In genomic region chr10:132186488-132187413, GRCh38 we compare ENCODE assay signal across 8 cellular contexts. TPM values are rescaled to one million over a fixed set of nuclear protein-coding genes. Genes with fewer than 3 reads are reported as not detected.
DNase-seq lines count a peak whose midpoint lies in the region; ATAC-seq and TF ChIP-seq lines count a peak whose summit lies in the region.

Gene DPYSL4 (plus strand): TSS chr10:132186948. CDS start chr10:132187064, 116 bp downstream.

- H3K27me3 Mint-ChIP-seq in stimulated activated naive CD8-positive, alpha-beta T cell treated with anti-CD3 and anti-CD28 coated beads, Interleukin-15, Interleukin-2, amounts not matched to agents 100 ng/mL and 50 ng/mL, for 24 hours = peaks cover 42% of the 10 kb centered on the region

- no TSS peak for BruUV-seq in OCI-LY7 (replicated peaks; lab: Mats Ljungman, UMichigan)

- H3K9me3 ChIP-seq in RWPE2 (ENCODE audit: severe bottlenecking) (no peaks in the 10 kb centered on the region), left lung (no peaks in the 10 kb centered on the region), OCI-LY7 (ENCODE audit: low read length) (no peaks in the 10 kb centered on the region)

- no peak for TF ChIP-seq CTCF in GM10248 (IDR thresholded peaks at IDR 0.05; ENCODE audit: control extremely low read depth, extremely low read depth, low read depth, missing control alignments)
- TF ChIP-seq CTCF in RWPE2 (IDR thresholded peaks at IDR 0.05; ENCODE audit: poor library complexity, severe bottlenecking) = no peak
- TF ChIP-seq CTCF in left lung (IDR thresholded peaks at IDR 0.05) = no peak
- no peak for TF ChIP-seq CTCF in OCI-LY7 (conservative IDR thresholded peaks at IDR 0.05; ENCODE audit: low read length)

- no peaks in the 10 kb centered on the region for H3K9me2 ChIP-seq in OCI-LY7 (ENCODE audit: insufficient read depth, low read length)

- peak within 1 kb of the TSS; percentile 63 for H3K4me3 Mint-ChIP-seq in stimulated activated naive CD8-positive, alpha-beta T cell treated with anti-CD3 and anti-CD28 coated beads, Interleukin-15, Interleukin-2, amounts not matched to agents 100 ng/mL and 50 ng/mL, for 24 hours

- no peak within 1 kb of the TSS for H3K27ac Mint-ChIP-seq in stimulated activated naive CD8-positive, alpha-beta T cell treated with anti-CD3 and anti-CD28 coated beads, Interleukin-15, Interleukin-2, amounts not matched to agents 100 ng/mL and 50 ng/mL, for 24 hours

- H3K36me3 ChIP-seq in RWPE2 (ENCODE audit: low read depth) (no peaks in the 10 kb centered on the region), left lung (no peaks in the 10 kb centered on the region), OCI-LY7 (ENCODE audit: insufficient read depth, low read length) (no peaks in the 10 kb centered on the region)

- peaks cover 11% of the 10 kb centered on the region for H3K36me3 Mint-ChIP-seq in stimulated activated naive CD8-positive, alpha-beta T cell treated with anti-CD3 and anti-CD28 coated beads, Interleukin-15, Interleukin-2, amounts not matched to agents 100 ng/mL and 50 ng/mL, for 24 hours (ENCODE audit: low read depth)

- H3K27me3 ChIP-seq in RWPE2 (ENCODE audit: insufficient read depth, poor library complexity, severe bottlenecking) = peaks cover 59% of the 10 kb centered on the region
- peaks cover 38 to 85% of the 10 kb centered on the region in 2 donors for H3K27me3 ChIP-seq in left lung

- no peaks in the 10 kb centered on the region for H3K4me1 ChIP-seq in RWPE2 (ENCODE audit: insufficient read depth, poor library complexity, severe bottlenecking)
- H3K4me1 ChIP-seq in left lung = peaks cover 4 to 23% of the 10 kb centered on the region in 2 donors
- H3K4me1 ChIP-seq in OCI-LY7 (ENCODE audit: insufficient read depth, low read length, poor library complexity, severe bottlenecking) = no peaks in the 10 kb centered on the region

- H3K79me2 ChIP-seq in OCI-LY7 (ENCODE audit: insufficient read depth, low read depth, low read length) = no peaks in the 10 kb centered on the region

- intact Hi-C loops in left lung (cut with DNase I) (no loop called here), OCI-LY7 (cut with micrococcal nuclease; ENCODE audit: unreplicated experiment) (no loop called here)

- H2AFZ ChIP-seq in OCI-LY7 (ENCODE audit: low read length) = no peak within 1 kb of the TSS

- H3K4me1 Mint-ChIP-seq in stimulated activated naive CD8-positive, alpha-beta T cell treated with anti-CD3 and anti-CD28 coated beads, Interleukin-15, Interleukin-2, amounts not matched to agents 100 ng/mL and 50 ng/mL, for 24 hours (ENCODE audit: low read depth) = no peaks in the 10 kb centered on the region

- DNase-seq in GM10248 (ENCODE audit: extremely low spot score) = peak; percentile 66
- no peak for DNase-seq in RWPE2 (ENCODE audit: low spot score)
- DNase-seq in cerebellum (ENCODE audit: low spot score) = peak; percentile 93
- peak in 1 of 2 donors; percentile 79 for DNase-seq in left lung
- no peak for DNase-seq in islet precursor cell
- DNase-seq in OCI-LY7 (ENCODE audit: low spot score) = no peak

- POLR2A ChIA-PET in GM10248 (lab: Yijun Ruan, JAX) = no interaction called here
- POLR2A ChIA-PET in OCI-LY7 (lab: Charles Lee) = no interaction called here

- H3K9me3 Mint-ChIP-seq in stimulated activated naive CD8-positive, alpha-beta T cell treated with anti-CD3 and anti-CD28 coated beads, Interleukin-15, Interleukin-2, amounts not matched to agents 100 ng/mL and 50 ng/mL, for 24 hours = peaks cover 4% of the 10 kb centered on the region

- CTCF ChIA-PET in GM10248 (lab: Yijun Ruan, JAX) = no interaction called here
- CTCF ChIA-PET in OCI-LY7 (lab: Charles Lee; ENCODE audit: unreplicated experiment) = no interaction called here

- H3K27ac ChIP-seq in RWPE2 (ENCODE audit: poor library complexity, severe bottlenecking) (no peak within 1 kb of the TSS), left lung (no peak within 1 kb of the TSS), OCI-LY7 (ENCODE audit: low read depth, low read length, poor library complexity, severe bottlenecking) (no peak within 1 kb of the TSS)

- H3K4me2 ChIP-seq in OCI-LY7 (ENCODE audit: low read length) = no peak within 1 kb of the TSS

- no peaks in the 10 kb centered on the region for H4K20me1 ChIP-seq in OCI-LY7 (ENCODE audit: insufficient read depth, low read length)

- H3K4me3 ChIP-seq in RWPE2 (ENCODE audit: severe bottlenecking) = peak within 1 kb of the TSS; percentile 30
- H3K4me3 ChIP-seq in left lung = peak within 1 kb of the TSS; percentile 17 to 34
- no peak within 1 kb of the TSS for H3K4me3 ChIP-seq in OCI-LY7 (ENCODE audit: low read depth, low read length, poor library complexity, severe bottlenecking)

- peak; percentile 35; the same call in 2 of the 3 replicates for ATAC-seq in RWPE2 (ENCODE audit: low read depth)
- peak; percentile 47 for ATAC-seq in left lung
- ATAC-seq in GM19023 (IDR thresholded peaks at IDR 0.05; ENCODE audit: unreplicated experiment) = no peak

RNA-seq across cellular contexts. Expression of gene DPYSL4, which starts in this region (rescaled TPM):
- total RNA-seq in cerebellum = 44.5 TPM
- total RNA-seq in left lung = 1 to 10 TPM; 1.3 to 3.1 TPM
- total RNA-seq in OCI-LY7 (2014; rRNA removed; shearing (Covaris generic)) = not detected in 2 replicates
- not detected in 2 replicates for total RNA-seq in OCI-LY7 (2022)

Comparison
In these comparisons a context has a peak if more than half of its experiments do, and no peak if none do; other contexts are left out.
1. RNA of gene DPYSL4 (total RNA-seq): 44.5 TPM in cerebellum (single experiment); 1.3 to 3.1 TPM in left lung and not detected in OCI-LY7; every median in the first group is over 10 times any median in the second.
2. DNase-seq: peak in GM10248 (single experiment) and cerebellum (single experiment); none in RWPE2 (single experiment), islet precursor cell (single experiment) and OCI-LY7 (single experiment).